In the genomic region with DNA sequence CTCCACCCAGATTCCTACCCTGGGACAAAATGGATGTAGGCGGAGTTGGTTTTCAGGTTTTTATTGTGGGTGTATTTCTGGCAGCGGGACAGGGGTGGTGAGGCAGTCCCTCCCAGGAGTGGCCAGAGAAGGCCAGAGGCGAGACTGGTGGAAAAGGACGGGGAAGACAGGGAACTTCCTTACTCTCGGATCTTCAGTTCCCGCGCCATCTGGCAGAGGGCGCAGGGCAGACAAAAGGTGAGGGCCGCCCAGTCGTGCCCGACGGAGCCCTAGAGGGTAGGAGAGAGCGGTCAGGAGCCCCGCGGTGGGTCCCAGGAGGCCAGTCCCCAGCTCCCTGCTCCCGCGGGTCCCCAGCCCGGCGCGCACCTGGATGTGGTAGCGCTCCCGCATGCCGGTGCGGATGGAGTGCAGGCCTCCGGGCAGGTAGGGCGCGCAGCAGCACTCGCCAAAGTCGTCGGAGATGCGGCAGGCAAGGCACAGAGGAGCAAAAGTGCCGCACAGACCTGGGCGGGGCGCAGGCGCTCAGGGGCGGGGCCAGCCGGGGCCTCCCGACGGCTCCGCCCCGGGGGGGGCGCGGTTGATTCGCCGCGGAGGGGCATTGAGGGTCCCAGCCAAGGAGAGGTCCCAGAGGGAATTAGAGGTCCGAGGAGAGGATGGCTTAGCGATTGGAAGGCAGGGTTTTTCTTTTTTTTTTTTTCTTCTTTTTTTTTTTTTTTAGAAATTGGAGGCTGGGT, we compare ENCODE assay signal across 8 cellular contexts. TPM values are rescaled to one million over a fixed set of nuclear protein-coding genes. Genes with fewer than 3 reads are reported as not detected.
DNase-seq lines count a peak whose midpoint lies in the region; ATAC-seq and TF ChIP-seq lines count a peak whose summit lies in the region.

No MANE protein-coding gene starts in this region.

- peak overlapping the region; percentile 84 for H3K27ac Mint-ChIP-seq in GM23338
- H3K27ac Mint-ChIP-seq in activated B cell treated with CpG ODN at 0.5 μM for 24 hours: peak overlapping the region; percentile 63
- H3K27ac Mint-ChIP-seq in central memory CD8-positive, alpha-beta T cell (ENCODE audit: low read depth): no peak overlapping the region

- no peaks in the 10 kb centered on the region for H3K79me2 ChIP-seq in GM23338 (replicated peaks; ENCODE audit: insufficient read depth)

- no peak for DNase-seq in AG04449 (ENCODE audit: low read depth, low spot score)
- peak; percentile 93 for DNase-seq in GM23338 (ENCODE audit: low spot score)
- DNase-seq in NCI-H2171 treated with DMSO at 0.1 percent for 48 hours (lab: John Stamatoyannopoulos, UW): peak; percentile 85
- DNase-seq in activated B cell treated with CpG ODN at 0.5 μM for 24 hours: peak; percentile 86
- peak; percentile 37 to 44 for DNase-seq in central memory CD8-positive, alpha-beta T cell (ENCODE audit: low spot score in 2 of 2)
- DNase-seq in left kidney (ENCODE audit: low read depth, low spot score): peak; percentile 91
- DNase-seq in stimulated activated CD4-positive, alpha-beta T cell treated with anti-CD3 and anti-CD28 coated beads, Interleukin-4, amount 100 ng/mL, for 24 hours: peak; percentile 67

- 0 out of 2 replicates have a peak overlapping the region, but pooled peaks have one; percentile 39 for H3K27ac ChIP-seq in GM23338 (ENCODE audit: low read depth)

- intact Hi-C loops in activated B cell treated with CpG ODN at 0.5 μM for 24 hours (cut with micrococcal nuclease): loop anchor here (1.0 to 5.0 kb wide), 5 partner anchors 10 to 46 kb away; no protein-coding TSS in a partner anchor

- no peaks in the 10 kb centered on the region for H3K9me2 ChIP-seq in GM23338 (ENCODE audit: insufficient read depth)

- CTCF ChIA-PET in AG04449 (lab: Yijun Ruan, JAX) (interaction anchor here (1.0 to 3.8 kb wide), 5 partner anchors 10 to 266 kb away, joined by 3 to 22 read pairs (median 3); no protein-coding TSS in a partner anchor), activated B cell treated with CpG ODN at 0.5 μM for 24 hours (lab: Charles Lee) (interaction anchor here (1.0 to 2.3 kb wide), 2 partner anchors 10 to 14 kb away, joined by 4 to 7 read pairs; no protein-coding TSS in a partner anchor)

- peak; percentile 90 for ATAC-seq in GM23338
- ATAC-seq in activated B cell treated with CpG ODN at 0.5 μM for 24 hours (ENCODE audit: low read depth): peak; percentile 95
- ATAC-seq in central memory CD8-positive, alpha-beta T cell (replicated peaks; ENCODE audit: extremely low read depth, poor library complexity, severe bottlenecking): peak; percentile 89
- ATAC-seq in HG02798 (IDR thresholded peaks at IDR 0.05; ENCODE audit: poor library complexity, unreplicated experiment): no peak

- 0 out of 2 replicates have a peak, but pooled peaks cover 4% of the 10 kb centered on the region for H3F3A ChIP-seq in GM23338 (replicated peaks; ENCODE audit: low read depth)

- peak overlapping the region; percentile 91 for H2AFZ ChIP-seq in GM23338

- peaks cover 3% of the 10 kb centered on the region; the same call in 1 of the 3 replicates for H3K36me3 Mint-ChIP-seq in GM23338 (ENCODE audit: low read depth)
- no peaks in the 10 kb centered on the region for H3K36me3 Mint-ChIP-seq in activated B cell treated with CpG ODN at 0.5 μM for 24 hours (ENCODE audit: low read depth)
- peaks cover 2% of the 10 kb centered on the region for H3K36me3 Mint-ChIP-seq in central memory CD8-positive, alpha-beta T cell (ENCODE audit: insufficient read depth)

- H3K4me3 Mint-ChIP-seq in GM23338 (peak overlapping the region; percentile 79), activated B cell treated with CpG ODN at 0.5 μM for 24 hours (peak overlapping the region; percentile 78)
- H3K4me3 Mint-ChIP-seq in central memory CD8-positive, alpha-beta T cell: peak overlapping the region; percentile 64

- no peaks in the 10 kb centered on the region; the same call in 1 of the 2 replicates for H3K4me1 ChIP-seq in GM23338 (ENCODE audit: insufficient read depth)

- peaks cover 15% of the 10 kb centered on the region for H3K27me3 ChIP-seq in GM23338 (ENCODE audit: insufficient read depth)

- peaks cover 18% of the 10 kb centered on the region for H3K4me1 Mint-ChIP-seq in GM23338
- H3K4me1 Mint-ChIP-seq in activated B cell treated with CpG ODN at 0.5 μM for 24 hours: peaks cover 7% of the 10 kb centered on the region
- H3K4me1 Mint-ChIP-seq in central memory CD8-positive, alpha-beta T cell: peaks cover 11% of the 10 kb centered on the region

- H4K20me1 ChIP-seq in GM23338 (replicated peaks; ENCODE audit: insufficient read depth): no peaks in the 10 kb centered on the region

- POLR2A ChIA-PET in AG04449 (lab: Yijun Ruan, JAX) (no interaction called here), activated B cell treated with CpG ODN at 0.5 μM for 24 hours (lab: Charles Lee) (interaction anchor here (0.6 to 2.1 kb wide), 9 partner anchors 9 to 1784 kb away, joined by 3 to 20 read pairs (median 4); no protein-coding TSS in a partner anchor)

- no peaks in the 10 kb centered on the region for H3K9me3 Mint-ChIP-seq in GM23338
- H3K9me3 Mint-ChIP-seq in activated B cell treated with CpG ODN at 0.5 μM for 24 hours: no peaks in the 10 kb centered on the region
- H3K9me3 Mint-ChIP-seq in central memory CD8-positive, alpha-beta T cell: no peaks in the 10 kb centered on the region

- peaks cover 19% of the 10 kb centered on the region for H3K27me3 Mint-ChIP-seq in GM23338 (ENCODE audit: insufficient read depth, low read depth, poor library complexity)
- H3K27me3 Mint-ChIP-seq in activated B cell treated with CpG ODN at 0.5 μM for 24 hours: peaks cover 32% of the 10 kb centered on the region
- peaks cover 58% of the 10 kb centered on the region for H3K27me3 Mint-ChIP-seq in central memory CD8-positive, alpha-beta T cell

- H3K4me3 ChIP-seq in AG04449 (ENCODE audit: low read depth, low read length): peak overlapping the region; percentile 52
- peak overlapping the region; percentile 72 for H3K4me3 ChIP-seq in GM23338

- H3K36me3 ChIP-seq in GM23338 (ENCODE audit: insufficient read depth): no peaks in the 10 kb centered on the region

- peak; percentile 63 for TF ChIP-seq CTCF in AG04449 (IDR thresholded peaks at IDR 0.05; ENCODE audit: insufficient read depth, low read length, missing control alignments)
- TF ChIP-seq CTCF in GM23338 (conservative IDR thresholded peaks at IDR 0.05; ENCODE audit: low read depth in 2 of 2): peak; percentile 58 to 63
- TF ChIP-seq CTCF in activated B cell treated with CpG ODN at 0.5 μM for 24 hours (IDR thresholded peaks at IDR 0.05): no peak

- H3K4me2 ChIP-seq in GM23338: peak overlapping the region; percentile 76

TF ChIP-seq in GM23338, 12 proteins besides CTCF, POLR2A, EP300 and RAD21 (continues in another document):
- no peak for TF ChIP-seq EZH2 (IDR thresholded peaks at IDR 0.05; ENCODE audit: low read depth, unreplicated experiment)
- no peak for TF ChIP-seq ZNF114 (CRISPR knock-in tag; IDR thresholded peaks at IDR 0.05)

RNA-seq across cellular contexts. Expression of a gene that starts 3.0 kb away (rescaled TPM):
- 6.7 TPM in 1 of 2 replicates, not detected in the other for total RNA-seq in GM23338 (2014; rRNA removed; shearing (Covaris generic))
- polyA plus RNA-seq in GM23338 (2016; fragmentation: Nextera tagmentation; extraction: Ambion mirVana): 54.5 and 71.5 TPM in 2 replicates
- total RNA-seq in activated B cell treated with CpG ODN at 0.5 μM for 24 hours: 1.00 and 2.4 TPM in 2 replicates

RNA-seq across cellular contexts. Expression of a gene that starts 40.0 kb away (rescaled TPM):
- 10.9 and 16.2 TPM in 2 replicates for total RNA-seq in GM23338 (2014; rRNA removed; shearing (Covaris generic))
- polyA plus RNA-seq in GM23338 (2016; fragmentation: Nextera tagmentation; extraction: Ambion mirVana): 4.3 and 5.8 TPM in 2 replicates
- total RNA-seq in activated B cell treated with CpG ODN at 0.5 μM for 24 hours: 37.2 and 37.3 TPM in 2 replicates

RNA-seq across cellular contexts. Expression of a gene that starts 55.6 kb away (rescaled TPM):
- total RNA-seq in GM23338 (2014; rRNA removed; shearing (Covaris generic)): not detected in 2 replicates
- polyA plus RNA-seq in GM23338 (2016; fragmentation: Nextera tagmentation; extraction: Ambion mirVana): 0.39 TPM in 1 of 2 replicates, not detected in the other
- total RNA-seq in activated B cell treated with CpG ODN at 0.5 μM for 24 hours: not detected in 2 replicates
